Comparison of ENCODE assay signal across 9 cellular contexts in genomic region chr3:157865449-157865862, GRCh38.
A peak's percentile ranks its signal among the peaks of the same experiment; 100 is the strongest.
DNase-seq lines count a peak whose midpoint lies in the region; ATAC-seq and TF ChIP-seq lines count a peak whose summit lies in the region.
"Had no signal": no experiment of that assay in that cellular context is flagged by ENCODE, and none has a peak within 500 bp of the region (broad histone marks: within the 10 kb centered on the region; RNA-seq: fewer than 3 reads in every experiment).

No MANE protein-coding gene starts in this region.

- no peaks in the 10 kb centered on the region for H3K9me3 ChIP-seq in OCI-LY1 (ENCODE audit: low read length)

- H3K36me3 Mint-ChIP-seq in activated naive CD4-positive, alpha-beta T cell treated with anti-CD3 and anti-CD28 coated beads, Interleukin-2, amount 10 ng/mL, durations not matched to agents 7 days and 5 days, result no peaks in the 10 kb centered on the region

- H3K27ac Mint-ChIP-seq in activated naive CD4-positive, alpha-beta T cell treated with anti-CD3 and anti-CD28 coated beads, Interleukin-2, amount 10 ng/mL, durations not matched to agents 7 days and 5 days, result no peak overlapping the region
- H3K27ac Mint-ChIP-seq: nephron had no signal

- H3F3A ChIP-seq in OCI-LY1 (ENCODE audit: insufficient read depth, low read length), result no peaks in the 10 kb centered on the region

- H3K9ac ChIP-seq in OCI-LY1 (ENCODE audit: low read length), result no peak overlapping the region

- no peaks in the 10 kb centered on the region for H4K20me1 ChIP-seq in OCI-LY1 (ENCODE audit: insufficient read depth, low read length)

- H2AFZ ChIP-seq in OCI-LY1 (ENCODE audit: low read length), result no peak overlapping the region

- H3K27ac ChIP-seq in OCI-LY1 (ENCODE audit: low read depth, low read length, poor library complexity, severe bottlenecking), result no peak overlapping the region

- H3K79me2 ChIP-seq in OCI-LY1 (ENCODE audit: insufficient read depth, low read length), result no peaks in the 10 kb centered on the region

- no peak overlapping the region for H3K4me2 ChIP-seq in OCI-LY1 (ENCODE audit: low read length)

- DNase-seq in D341Med (ENCODE audit: low spot score) (peak; percentile 85), lung microvascular endothelial cell (ENCODE audit: low read depth in 2 of 2) (peak; percentile 35 to 52), NCI-H128 (lab: John Stamatoyannopoulos, UW; ENCODE audit: unreplicated experiment) (no peak), occipital lobe (lab: John Stamatoyannopoulos, UW) (no peak)
- peak; percentile 52 for DNase-seq in activated naive CD4-positive, alpha-beta T cell treated with anti-CD3 and anti-CD28 coated beads, Interleukin-2, amount 10 ng/mL, durations not matched to agents 7 days and 5 days

- H3K4me3 Mint-ChIP-seq in activated naive CD4-positive, alpha-beta T cell treated with anti-CD3 and anti-CD28 coated beads, Interleukin-2, amount 10 ng/mL, durations not matched to agents 7 days and 5 days, result no peak overlapping the region
- H3K4me3 Mint-ChIP-seq: nephron had no signal

- CTCF ChIA-PET in activated naive CD4-positive, alpha-beta T cell treated with anti-CD3 and anti-CD28 coated beads, Interleukin-2, amount 10 ng/mL, durations not matched to agents 7 days and 5 days (lab: Charles Lee), result interaction anchor here (0.8 to 2.1 kb wide), 10 partner anchors 8 to 674 kb away, joined by 3 to 18 read pairs (median 3); no protein-coding TSS in a partner anchor

- peak; percentile 99 for TF ChIP-seq CTCF in OCI-LY1 (IDR thresholded peaks at IDR 0.05; ENCODE audit: low read length)

- no peaks in the 10 kb centered on the region for H3K9me3 Mint-ChIP-seq in activated naive CD4-positive, alpha-beta T cell treated with anti-CD3 and anti-CD28 coated beads, Interleukin-2, amount 10 ng/mL, durations not matched to agents 7 days and 5 days
- H3K9me3 Mint-ChIP-seq: nephron had no signal

- H3K27me3 ChIP-seq in OCI-LY1 (ENCODE audit: insufficient read depth, low read length), result no peaks in the 10 kb centered on the region

- H3K9me2 ChIP-seq in OCI-LY1 (ENCODE audit: low read depth, low read length), result no peaks in the 10 kb centered on the region

- no peak overlapping the region for H3K4me3 ChIP-seq in OCI-LY1 (ENCODE audit: low read depth, low read length, poor library complexity, severe bottlenecking)

- no peaks in the 10 kb centered on the region for H3K36me3 ChIP-seq in OCI-LY1 (ENCODE audit: insufficient read depth, low read length)

- ATAC-seq in GM18907 (IDR thresholded peaks at IDR 0.05; ENCODE audit: unreplicated experiment) (peak; percentile 85), HG03039 (IDR thresholded peaks at IDR 0.05; ENCODE audit: unreplicated experiment) (peak; percentile 79)

- H3K27me3 Mint-ChIP-seq in activated naive CD4-positive, alpha-beta T cell treated with anti-CD3 and anti-CD28 coated beads, Interleukin-2, amount 10 ng/mL, durations not matched to agents 7 days and 5 days, result no peaks in the 10 kb centered on the region

- no peaks in the 10 kb centered on the region for H3K4me1 Mint-ChIP-seq in activated naive CD4-positive, alpha-beta T cell treated with anti-CD3 and anti-CD28 coated beads, Interleukin-2, amount 10 ng/mL, durations not matched to agents 7 days and 5 days

- no peaks in the 10 kb centered on the region for H3K4me1 ChIP-seq in OCI-LY1 (ENCODE audit: insufficient read depth, low read length, severe bottlenecking)

Comparison
In these comparisons a context has a peak if more than half of its experiments do, and no peak if none do; other contexts are left out.
1. DNase-seq: peak in D341Med (single experiment), activated naive CD4-positive, alpha-beta T cell treated with anti-CD3 and anti-CD28 coated beads, Interleukin-2, amount 10 ng/mL, durations not matched to agents 7 days and 5 days (single experiment) and lung microvascular endothelial cell (2 of 2); none in NCI-H128 (single experiment) and occipital lobe (single experiment).